17 cellular contexts compared by ENCODE assay signal in genomic region chr7:133783276-133783675, GRCh38.
DNase-seq lines count a peak whose midpoint lies in the region; ATAC-seq and TF ChIP-seq lines count a peak whose summit lies in the region.
"Had no signal": no experiment of that assay in that cellular context is flagged by ENCODE, and none has a peak within 500 bp of the region (broad histone marks: within the 10 kb centered on the region; RNA-seq: fewer than 3 reads in every experiment).

No MANE protein-coding gene starts in this region.

- H3K9me3 Mint-ChIP-seq in GM23338: peaks cover 6% of the 10 kb centered on the region; the same call in 1 of the 3 replicates

- H3K4me1 Mint-ChIP-seq in GM23338: no peaks in the 10 kb centered on the region

- no peaks in the 10 kb centered on the region for H3K4me1 ChIP-seq in GM23338 (ENCODE audit: insufficient read depth)

- DNase-seq in LHCN-M2 (ENCODE audit: low read depth) (peak; percentile 34), brain microvascular endothelial cell (peak; percentile 5), foreskin fibroblast (peak; percentile 45 to 74), GM23338 (ENCODE audit: low spot score) (no peak), ureter (ENCODE audit: low spot score) (no peak)
- DNase-seq: ACHN, HFFc6, MG63, NCI-H1048, NCI-H1436 treated with DMSO at 0.1 percent for 48 hours, NCI-H2029 treated with DMSO at 0.1 percent for 48 hours, NCI-H2171 treated with DMSO at 0.1 percent for 48 hours, SHP77 had no signal

- no peaks in the 10 kb centered on the region for H3K79me2 ChIP-seq in GM23338 (replicated peaks; ENCODE audit: insufficient read depth)

- no peaks in the 10 kb centered on the region; the same call in none of the 2 replicates for H4K20me1 ChIP-seq in GM23338 (replicated peaks; ENCODE audit: insufficient read depth)

- no peaks in the 10 kb centered on the region for H3K27me3 Mint-ChIP-seq in GM23338 (ENCODE audit: insufficient read depth, low read depth, poor library complexity)

- ATAC-seq in HG02870 (IDR thresholded peaks at IDR 0.05; ENCODE audit: unreplicated experiment) (no peak), GM23338 (no peak), GM18867 (IDR thresholded peaks at IDR 0.05; ENCODE audit: unreplicated experiment) (no peak)

- H3K4me2 ChIP-seq in GM23338: no peak overlapping the region

- TF ChIP-seq CTCF in brain microvascular endothelial cell (IDR thresholded peaks at IDR 0.05; ENCODE audit: low read depth, low read length, missing control alignments) (no peak), foreskin fibroblast (IDR thresholded peaks at IDR 0.05; ENCODE audit: low read depth, low read length) (no peak), GM23338 (conservative IDR thresholded peaks at IDR 0.05; ENCODE audit: low read depth in 2 of 2) (no peak)

- H3K36me3 Mint-ChIP-seq in GM23338 (ENCODE audit: low read depth): peaks cover 12% of the 10 kb centered on the region; the same call in 2 of the 3 replicates

- no peaks in the 10 kb centered on the region for H3F3A ChIP-seq in GM23338 (replicated peaks; ENCODE audit: low read depth)

- in situ Hi-C loops in brain microvascular endothelial cell (cut with HindIII; ENCODE audit: low pct_ligation_motif_present, low sequenced_read_pairs): no loop called here

- H3K27ac ChIP-seq in brain microvascular endothelial cell: no peak overlapping the region
- no peak overlapping the region for H3K27ac ChIP-seq in GM23338 (ENCODE audit: low read depth)
- H3K27ac ChIP-seq: C4-2B, SK-N-MC had no signal

- H3K9me2 ChIP-seq in GM23338 (ENCODE audit: insufficient read depth): peaks cover 6% of the 10 kb centered on the region

- no peaks in the 10 kb centered on the region for H3K36me3 ChIP-seq in brain microvascular endothelial cell (replicated peaks)
- no peaks in the 10 kb centered on the region; the same call in 1 of the 2 replicates for H3K36me3 ChIP-seq in GM23338 (ENCODE audit: insufficient read depth)
- H3K36me3 ChIP-seq: MG63 had no signal

- H3K4me3 Mint-ChIP-seq in GM23338: no peak overlapping the region
- H3K4me3 Mint-ChIP-seq: HFFc6 had no signal

- H3K27ac Mint-ChIP-seq in GM23338: no peak overlapping the region
- H3K27ac Mint-ChIP-seq: HFFc6 had no signal

- H2AFZ ChIP-seq in GM23338: no peak overlapping the region

- no peak overlapping the region for H3K4me3 ChIP-seq in brain microvascular endothelial cell (ENCODE audit: low read depth, low read length)
- no peak overlapping the region for H3K4me3 ChIP-seq in foreskin fibroblast (ENCODE audit: low read depth in 1 of 2, low read length in 2 of 2)
- H3K4me3 ChIP-seq in GM23338: no peak overlapping the region
- H3K4me3 ChIP-seq: MG63, SK-N-MC had no signal

- H3K27me3 ChIP-seq in brain microvascular endothelial cell (replicated peaks) (no peaks in the 10 kb centered on the region), GM23338 (ENCODE audit: insufficient read depth) (no peaks in the 10 kb centered on the region)
- H3K27me3 ChIP-seq: MG63 had no signal

TF ChIP-seq in GM23338, 12 proteins besides CTCF, POLR2A, EP300 and RAD21:
- no peak for TF ChIP-seq POLR2AphosphoS5 (IDR thresholded peaks at IDR 0.05; ENCODE audit: low read depth)

Comparison
In these comparisons a context has a peak if more than half of its experiments do, and no peak if none do; other contexts are left out.
1. DNase-seq: peak in LHCN-M2 (single experiment), brain microvascular endothelial cell (single experiment) and foreskin fibroblast (2 of 2); none in GM23338 (single experiment) and ureter (single experiment).